ENCODE assay signal across 17 cellular contexts in the genomic region with DNA sequence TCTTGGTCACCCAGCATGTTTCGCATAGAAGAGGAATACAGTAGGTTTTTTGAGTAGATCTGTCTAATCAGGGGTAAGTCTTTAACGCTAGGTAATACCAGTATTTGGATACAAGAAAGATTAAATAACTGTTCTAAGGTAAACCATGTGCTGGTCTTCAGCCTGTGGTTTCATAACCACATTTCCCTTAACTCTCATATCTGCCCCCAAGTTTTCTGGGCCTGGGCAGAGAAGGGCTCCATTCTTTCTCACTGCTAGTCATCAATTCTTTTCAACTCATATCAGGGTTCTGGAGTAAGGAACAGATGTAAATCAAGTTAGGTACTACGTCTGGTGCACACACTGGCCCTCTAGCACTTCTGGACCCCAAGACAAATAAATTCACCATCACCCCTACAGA. TPM values are rescaled to one million over a fixed set of nuclear protein-coding genes. Genes with fewer than 3 reads are reported as not detected.
DNase-seq lines count a peak whose midpoint lies in the region; ATAC-seq, FAIRE-seq and TF ChIP-seq lines count a peak whose summit lies in the region.
"Had no signal": no experiment of that assay in that cellular context is flagged by ENCODE, and none has a peak within 500 bp of the region (broad histone marks: within the 10 kb centered on the region; RNA-seq: fewer than 3 reads in every experiment).

No MANE protein-coding gene starts in this region.

- H3K27ac Mint-ChIP-seq in activated CD8-positive, alpha-beta memory T cell treated with anti-CD3 and anti-CD28 coated beads, Interleukin-2, amount 10 ng/mL, durations not matched to agents 7 days and 5 days: peak overlapping the region; percentile 43
- peak overlapping the region; percentile 35 for H3K27ac Mint-ChIP-seq in GM23338
- H3K27ac Mint-ChIP-seq in activated naive CD8-positive, alpha-beta T cell treated with anti-CD3 and anti-CD28 coated beads, Interleukin-2, amount 10 ng/mL, durations not matched to agents 7 days and 5 days: peak overlapping the region; percentile 42
- H3K27ac Mint-ChIP-seq in nephron progenitor cell: peak overlapping the region; percentile 27

- H3K9me3 Mint-ChIP-seq in activated CD8-positive, alpha-beta memory T cell treated with anti-CD3 and anti-CD28 coated beads, Interleukin-2, amount 10 ng/mL, durations not matched to agents 7 days and 5 days (ENCODE audit: low read depth): no peaks in the 10 kb centered on the region
- no peaks in the 10 kb centered on the region for H3K9me3 Mint-ChIP-seq in GM23338
- no peaks in the 10 kb centered on the region for H3K9me3 Mint-ChIP-seq in activated naive CD8-positive, alpha-beta T cell treated with anti-CD3 and anti-CD28 coated beads, Interleukin-2, amount 10 ng/mL, durations not matched to agents 7 days and 5 days
- H3K9me3 Mint-ChIP-seq in nephron progenitor cell: no peaks in the 10 kb centered on the region
- H3K9me3 Mint-ChIP-seq: H9 had no signal

- H3K79me2 ChIP-seq in GM23338 (replicated peaks; ENCODE audit: insufficient read depth): peaks cover 92% of the 10 kb centered on the region

- no peak overlapping the region for H2AFZ ChIP-seq in GM23338

- peaks cover 17% of the 10 kb centered on the region for H4K20me1 ChIP-seq in GM23338 (replicated peaks; ENCODE audit: insufficient read depth)

- POLR2A ChIA-PET in activated naive CD8-positive, alpha-beta T cell treated with anti-CD3 and anti-CD28 coated beads, Interleukin-2, amount 10 ng/mL, durations not matched to agents 7 days and 5 days (lab: Charles Lee): no interaction called here

- FAIRE-seq in D721Med (lab: Jason Lieb, UNC): no peak

- no peaks in the 10 kb centered on the region for H3K9me2 ChIP-seq in GM23338 (ENCODE audit: insufficient read depth)

- peaks cover 17% of the 10 kb centered on the region for H3K4me1 ChIP-seq in GM23338 (ENCODE audit: insufficient read depth)
- H3K4me1 ChIP-seq: BLaER1, Peyer's patch had no signal

- peaks cover 26% of the 10 kb centered on the region for H3K4me1 Mint-ChIP-seq in activated CD8-positive, alpha-beta memory T cell treated with anti-CD3 and anti-CD28 coated beads, Interleukin-2, amount 10 ng/mL, durations not matched to agents 7 days and 5 days
- H3K4me1 Mint-ChIP-seq in GM23338: peaks cover 28% of the 10 kb centered on the region
- peaks cover 23% of the 10 kb centered on the region for H3K4me1 Mint-ChIP-seq in activated naive CD8-positive, alpha-beta T cell treated with anti-CD3 and anti-CD28 coated beads, Interleukin-2, amount 10 ng/mL, durations not matched to agents 7 days and 5 days
- peaks cover 4% of the 10 kb centered on the region for H3K4me1 Mint-ChIP-seq in nephron progenitor cell

- H3K36me3 ChIP-seq in GM23338 (ENCODE audit: insufficient read depth): peaks cover 44% of the 10 kb centered on the region

- H3K36me3 Mint-ChIP-seq in activated CD8-positive, alpha-beta memory T cell treated with anti-CD3 and anti-CD28 coated beads, Interleukin-2, amount 10 ng/mL, durations not matched to agents 7 days and 5 days: peaks cover 52% of the 10 kb centered on the region
- H3K36me3 Mint-ChIP-seq in GM23338 (ENCODE audit: low read depth): peaks cover 84% of the 10 kb centered on the region
- peaks cover 29% of the 10 kb centered on the region for H3K36me3 Mint-ChIP-seq in activated naive CD8-positive, alpha-beta T cell treated with anti-CD3 and anti-CD28 coated beads, Interleukin-2, amount 10 ng/mL, durations not matched to agents 7 days and 5 days
- peaks cover 67% of the 10 kb centered on the region for H3K36me3 Mint-ChIP-seq in nephron progenitor cell (ENCODE audit: low read depth)

- TF ChIP-seq CTCF in GM23338 (conservative IDR thresholded peaks at IDR 0.05; ENCODE audit: low read depth in 2 of 2): no peak
- no peak for TF ChIP-seq CTCF in nephron progenitor cell (IDR thresholded peaks at IDR 0.05)
- TF ChIP-seq CTCF in D721Med (IDR thresholded peaks at IDR 0.05; ENCODE audit: insufficient read depth, missing control alignments): no peak

- H3K27me3 Mint-ChIP-seq in activated CD8-positive, alpha-beta memory T cell treated with anti-CD3 and anti-CD28 coated beads, Interleukin-2, amount 10 ng/mL, durations not matched to agents 7 days and 5 days: no peaks in the 10 kb centered on the region
- H3K27me3 Mint-ChIP-seq in GM23338 (ENCODE audit: insufficient read depth, low read depth, poor library complexity) (no peaks in the 10 kb centered on the region), nephron progenitor cell (ENCODE audit: low read depth, poor library complexity) (no peaks in the 10 kb centered on the region)
- no peaks in the 10 kb centered on the region for H3K27me3 Mint-ChIP-seq in activated naive CD8-positive, alpha-beta T cell treated with anti-CD3 and anti-CD28 coated beads, Interleukin-2, amount 10 ng/mL, durations not matched to agents 7 days and 5 days

- no peak for DNase-seq in activated CD8-positive, alpha-beta memory T cell treated with anti-CD3 and anti-CD28 coated beads, Interleukin-2, amount 10 ng/mL, durations not matched to agents 7 days and 5 days
- DNase-seq in activated CD8-positive, alpha-beta memory T cell treated with anti-CD3 and anti-CD28 coated beads for 24 hours: no peak
- DNase-seq in GM23338 (ENCODE audit: low spot score) (no peak), nephron progenitor cell (no peak), D721Med (ENCODE audit: insufficient read length, low spot score) (no peak), NCI-H774 (lab: John Stamatoyannopoulos, UW) (no peak), DMS53 treated with DMSO at 0.1 percent for 48 hours (lab: John Stamatoyannopoulos, UW; ENCODE audit: unreplicated experiment) (no peak)
- no peak for DNase-seq in activated naive CD8-positive, alpha-beta T cell treated with anti-CD3 and anti-CD28 coated beads, Interleukin-2, amount 10 ng/mL, durations not matched to agents 7 days and 5 days
- DNase-seq: COR-L47, H9, NCI-H1048, NCI-H2081 treated with DMSO at 0.1 percent for 48 hours, NCI-H510A, Peyer's patch, SHP77 treated with DMSO at 0.1 percent for 48 hours had no signal

- H3K4me2 ChIP-seq in GM23338: no peak overlapping the region
- H3K4me2 ChIP-seq: BLaER1, KMS-11 had no signal

- CTCF ChIA-PET in activated CD8-positive, alpha-beta memory T cell treated with anti-CD3 and anti-CD28 coated beads, Interleukin-2, amount 10 ng/mL, durations not matched to agents 7 days and 5 days (lab: Charles Lee): no interaction called here

- no peak overlapping the region for H3K4me3 ChIP-seq in GM23338
- H3K4me3 ChIP-seq: BLaER1, Peyer's patch had no signal

- ATAC-seq in activated CD8-positive, alpha-beta memory T cell treated with anti-CD3 and anti-CD28 coated beads, Interleukin-2, amount 10 ng/mL, durations not matched to agents 7 days and 5 days: no peak
- no peak for ATAC-seq in GM23338
- no peak for ATAC-seq in activated naive CD8-positive, alpha-beta T cell treated with anti-CD3 and anti-CD28 coated beads, Interleukin-2, amount 10 ng/mL, durations not matched to agents 7 days and 5 days (ENCODE audit: low read depth)

- no peak overlapping the region for H3K4me3 Mint-ChIP-seq in activated CD8-positive, alpha-beta memory T cell treated with anti-CD3 and anti-CD28 coated beads, Interleukin-2, amount 10 ng/mL, durations not matched to agents 7 days and 5 days
- H3K4me3 Mint-ChIP-seq in GM23338 (no peak overlapping the region), nephron progenitor cell (no peak overlapping the region)
- H3K4me3 Mint-ChIP-seq in activated naive CD8-positive, alpha-beta T cell treated with anti-CD3 and anti-CD28 coated beads, Interleukin-2, amount 10 ng/mL, durations not matched to agents 7 days and 5 days: no peak overlapping the region
- H3K4me3 Mint-ChIP-seq: H9 had no signal

- peaks cover 6% of the 10 kb centered on the region; the same call in 1 of the 2 replicates for H3F3A ChIP-seq in GM23338 (replicated peaks; ENCODE audit: low read depth)

- H3K27me3 ChIP-seq in GM23338 (ENCODE audit: insufficient read depth): no peaks in the 10 kb centered on the region
- H3K27me3 ChIP-seq: BLaER1, Peyer's patch had no signal

- peak overlapping the region; percentile 10; the same call in 1 of the 2 replicates for H3K27ac ChIP-seq in GM23338 (ENCODE audit: low read depth)
- H3K27ac ChIP-seq: BLaER1, KMS-11, Peyer's patch had no signal

TF ChIP-seq in GM23338, 12 proteins besides CTCF, POLR2A, EP300 and RAD21:
- no peak for TF ChIP-seq JUNB (IDR thresholded peaks at IDR 0.05; ENCODE audit: unreplicated experiment)
- TF ChIP-seq CREB1 (CRISPR knock-in tag; IDR thresholded peaks at IDR 0.05; ENCODE audit: low read depth): no peak
- TF ChIP-seq, protein P1, sequence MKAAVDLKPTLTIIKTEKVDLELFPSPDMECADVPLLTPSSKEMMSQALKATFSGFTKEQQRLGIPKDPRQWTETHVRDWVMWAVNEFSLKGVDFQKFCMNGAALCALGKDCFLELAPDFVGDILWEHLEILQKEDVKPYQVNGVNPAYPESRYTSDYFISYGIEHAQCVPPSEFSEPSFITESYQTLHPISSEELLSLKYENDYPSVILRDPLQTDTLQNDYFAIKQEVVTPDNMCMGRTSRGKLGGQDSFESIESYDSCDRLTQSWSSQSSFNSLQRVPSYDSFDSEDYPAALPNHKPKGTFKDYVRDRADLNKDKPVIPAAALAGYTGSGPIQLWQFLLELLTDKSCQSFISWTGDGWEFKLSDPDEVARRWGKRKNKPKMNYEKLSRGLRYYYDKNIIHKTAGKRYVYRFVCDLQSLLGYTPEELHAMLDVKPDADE (IDR thresholded peaks at IDR 0.05): no peak

RNA-seq across cellular contexts. Expression of gene DHX15, which starts 49.0 kb away (rescaled TPM):
- total RNA-seq in activated CD8-positive, alpha-beta memory T cell treated with anti-CD3 and anti-CD28 coated beads, Interleukin-2, amount 10 ng/mL, durations not matched to agents 7 days and 5 days: 100 to 1,000 TPM; 180 to 196 TPM
- 336 and 372 TPM in 2 replicates for total RNA-seq in GM23338 (2014; rRNA removed; shearing (Covaris generic))
- polyA plus RNA-seq in GM23338 (2016; fragmentation: Nextera tagmentation; extraction: Ambion mirVana): 226 and 229 TPM in 2 replicates
- 100 to 1,000 TPM; 169 to 177 TPM for total RNA-seq in activated naive CD8-positive, alpha-beta T cell treated with anti-CD3 and anti-CD28 coated beads, Interleukin-2, amount 10 ng/mL, durations not matched to agents 7 days and 5 days
